8 cellular contexts compared by ENCODE assay signal in the genomic region with DNA sequence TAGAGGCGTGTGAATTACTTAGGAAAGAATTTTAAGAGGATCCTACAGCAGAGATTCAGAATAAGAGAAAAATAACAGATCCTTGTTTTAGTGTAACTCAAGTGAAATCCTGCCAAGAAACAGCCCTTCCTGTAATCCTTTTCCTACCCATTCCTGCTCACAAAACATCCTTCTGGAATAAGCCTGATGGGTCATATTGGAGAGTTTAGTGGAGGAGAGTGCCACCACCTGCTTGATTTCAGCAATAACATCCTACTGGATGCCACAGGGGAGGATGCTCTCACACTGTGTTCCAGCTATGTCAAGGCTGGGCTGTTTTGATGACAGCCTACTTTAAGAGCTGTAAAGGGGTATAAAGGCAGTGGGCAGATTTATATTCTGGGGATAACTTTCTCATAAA. TPM values are rescaled to one million over a fixed set of nuclear protein-coding genes. Genes with fewer than 3 reads are reported as not detected.
DNase-seq lines count a peak whose midpoint lies in the region; ATAC-seq and TF ChIP-seq lines count a peak whose summit lies in the region.

No MANE protein-coding gene starts in this region.

- intact Hi-C loops in PC-3 (cut with micrococcal nuclease) = loop anchor here (1.0 to 2.0 kb wide), 3 partner anchors 91 to 263 kb away; no protein-coding TSS in a partner anchor

- CTCF ChIA-PET in PC-3 (lab: Charles Lee) = interaction anchor here (0.6 kb wide), 1 partner anchor 263 kb away, joined by 3 read pairs; no protein-coding TSS in a partner anchor

- H3K9ac ChIP-seq in PC-3 (ENCODE audit: low read length) = no peak overlapping the region

- TF ChIP-seq CTCF in HL-60 (IDR thresholded peaks at IDR 0.05; ENCODE audit: insufficient read depth, low read length) (peak; percentile 13), PC-3 (conservative IDR thresholded peaks at IDR 0.05; ENCODE audit: low read depth, low read length) (peak; percentile 53), fibroblast of pulmonary artery (IDR thresholded peaks at IDR 0.05; ENCODE audit: low read length, missing control alignments) (peak; percentile 66)

- H2AFZ ChIP-seq in PC-3 (ENCODE audit: low read length) = no peak overlapping the region

- H3K4me3 ChIP-seq in HL-60 (replicated peaks; ENCODE audit: insufficient read depth, low read length) (no peak overlapping the region), PC-3 (ENCODE audit: low read length) (no peak overlapping the region), fibroblast of pulmonary artery (replicated peaks; ENCODE audit: low read depth, low read length) (no peak overlapping the region), skeletal muscle cell (ENCODE audit: low read depth, low read length) (no peak overlapping the region)

- H3K79me2 ChIP-seq in PC-3 (ENCODE audit: low read length) = no peaks in the 10 kb centered on the region

- H3K27me3 ChIP-seq in HL-60 (ENCODE audit: insufficient read depth, poor library complexity, severe bottlenecking) = no peaks in the 10 kb centered on the region
- no peaks in the 10 kb centered on the region; the same call in 1 of the 2 replicates for H3K27me3 ChIP-seq in PC-3 (ENCODE audit: low read length)

- BruUV-seq in PC-3 (replicated peaks; lab: Mats Ljungman, UMichigan) = no TSS peak

- H3K4me2 ChIP-seq in PC-3 (ENCODE audit: low read length) = no peak overlapping the region

- no peaks in the 10 kb centered on the region for H3K36me3 ChIP-seq in PC-3 (ENCODE audit: low read depth, low read length)

- H3K9me2 ChIP-seq in PC-3 (replicated peaks; ENCODE audit: low read length) = no peaks in the 10 kb centered on the region

- H3K27ac ChIP-seq in HL-60 (replicated peaks) = no peak overlapping the region
- H3K27ac ChIP-seq in PC-3 (ENCODE audit: low read length) = no peak overlapping the region

- no peaks in the 10 kb centered on the region for H3K4me1 ChIP-seq in PC-3 (ENCODE audit: insufficient read depth, low read length)

- DNase-seq in Daoy (ENCODE audit: low read depth) (peak; percentile 36), HL-60 (ENCODE audit: low read depth in 1 of 2, low spot score in 1 of 2) (no peak), PC-3 (peak; percentile 31), fibroblast of pulmonary artery (ENCODE audit: low read depth) (peak; percentile 68), skeletal muscle cell (ENCODE audit: low read depth) (peak; percentile 14)
- DNase-seq in activated CD8-positive, alpha-beta memory T cell treated with anti-CD3 and anti-CD28 coated beads, Interleukin-2, amount 50 U/mL, for 48 hours = no peak
- no peak for DNase-seq in stimulated activated CD4-positive, alpha-beta T cell treated with anti-CD3 and anti-CD28 coated beads, Interleukin-4, amount 100 ng/mL, for 4 hours

- no peaks in the 10 kb centered on the region for H3K9me3 ChIP-seq in PC-3 (ENCODE audit: low read length)

- H3F3A ChIP-seq in PC-3 (ENCODE audit: low read length, unreplicated experiment) = no peaks in the 10 kb centered on the region

- POLR2A ChIA-PET in PC-3 (lab: Charles Lee; ENCODE audit: unreplicated experiment) = no interaction called here

- no peaks in the 10 kb centered on the region for H4K20me1 ChIP-seq in PC-3 (ENCODE audit: low read length)

- ATAC-seq in PC-3 = peak; percentile 77
- ATAC-seq in HG02981 (IDR thresholded peaks at IDR 0.05; ENCODE audit: unreplicated experiment) = no peak

RNA-seq across cellular contexts. Expression of a gene that starts 54.8 kb away (rescaled TPM):
- total RNA-seq in Daoy (2014; rRNA removed; shearing (Covaris generic)) = not detected in 2 replicates
- not detected in 2 replicates for total RNA-seq in PC-3 (2014; rRNA removed)

Comparison
In these comparisons a context has a peak if more than half of its experiments do, and no peak if none do; other contexts are left out.
1. DNase-seq: peak in Daoy (single experiment), PC-3 (single experiment), fibroblast of pulmonary artery (single experiment) and skeletal muscle cell (single experiment); none in HL-60 (0 of 2), activated CD8-positive, alpha-beta memory T cell treated with anti-CD3 and anti-CD28 coated beads, Interleukin-2, amount 50 U/mL, for 48 hours (single experiment) and stimulated activated CD4-positive, alpha-beta T cell treated with anti-CD3 and anti-CD28 coated beads, Interleukin-4, amount 100 ng/mL, for 4 hours (0 of 2).
2. CTCF ChIP-seq: peak in every context shown above with its lines; median percentile 66 in fibroblast of pulmonary artery; 53 in PC-3; 13 in HL-60.